ENCODE assay signal across 8 cellular contexts in the genomic region with DNA sequence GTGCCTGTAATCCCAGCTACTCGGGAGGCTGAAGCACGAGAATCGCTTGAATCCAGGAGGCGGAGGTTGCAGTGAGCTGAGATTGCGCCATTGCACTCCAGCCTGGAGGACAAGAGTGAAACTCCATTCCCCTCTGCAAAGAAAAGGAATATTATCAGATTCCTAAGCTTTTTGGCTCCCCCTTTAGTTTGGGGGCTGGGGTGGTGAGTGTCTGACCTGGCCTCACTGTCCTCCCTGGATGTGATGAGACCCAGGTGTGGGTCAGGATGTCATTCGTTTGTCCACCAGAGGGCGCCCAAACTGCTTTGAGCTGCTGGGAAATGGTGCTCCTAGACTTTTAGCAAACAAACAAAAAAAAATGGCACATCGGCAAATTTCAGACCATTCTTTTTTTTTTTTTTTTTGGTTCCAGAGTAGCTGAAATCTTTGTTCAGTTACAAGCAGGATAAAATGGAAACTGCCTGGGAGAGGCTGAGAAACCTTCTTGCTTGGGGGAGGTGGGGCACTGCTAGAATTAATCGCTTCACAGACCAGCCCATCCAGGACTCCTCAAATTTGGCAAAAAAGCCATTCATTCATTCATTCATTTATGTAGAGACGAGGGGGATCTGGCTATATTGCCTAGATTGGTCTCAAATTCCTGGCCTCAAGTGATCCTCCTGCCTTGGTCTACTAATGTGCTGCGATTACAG. TPM values are rescaled to one million over a fixed set of nuclear protein-coding genes. Genes with fewer than 3 reads are reported as not detected.
DNase-seq lines count a peak whose midpoint lies in the region; ATAC-seq and TF ChIP-seq lines count a peak whose summit lies in the region.

No MANE protein-coding gene starts in this region.

- H3K79me2 ChIP-seq in parathyroid adenoma = no peaks in the 10 kb centered on the region

- H3K9me3 ChIP-seq in parathyroid adenoma (ENCODE audit: control insufficient read depth, low read length) = no peaks in the 10 kb centered on the region
- H3K9me3 ChIP-seq in upper lobe of left lung = no peaks in the 10 kb centered on the region

- H3K36me3 ChIP-seq in parathyroid adenoma (ENCODE audit: control insufficient read depth, insufficient read depth, low read length) = no peaks in the 10 kb centered on the region
- peaks cover 39 to 92% (median 91%) of the 10 kb centered on the region in 4 donors for H3K36me3 ChIP-seq in upper lobe of left lung

- H3K4me1 ChIP-seq in parathyroid adenoma = peaks cover 2% of the 10 kb centered on the region
- peaks cover 5 to 19% (median 16%) of the 10 kb centered on the region in 4 donors for H3K4me1 ChIP-seq in upper lobe of left lung

- TF ChIP-seq POLR2A in upper lobe of left lung (IDR thresholded peaks at IDR 0.05) = no peak

- in situ Hi-C loops in Caki2 (cut with HindIII; ENCODE audit: low pct_unique_long_range_greater_than_20kb, low sequenced_read_pairs) = no loop called here

- DNase-seq in Caki2 (ENCODE audit: low read depth) = peak; percentile 63
- peak; percentile 58 for DNase-seq in HuH-7 (ENCODE audit: low spot score)
- DNase-seq in SK-N-DZ (ENCODE audit: low spot score) = peak; percentile 60
- DNase-seq in activated gamma-delta T cell treated with anti-CD3 and anti-CD28 coated beads, Interleukin-2, amount 50 U/mL, for 16 hours (ENCODE audit: low read depth) = peak; percentile 64
- peak; percentile 41 for DNase-seq in globus pallidus (ENCODE audit: low spot score)
- DNase-seq in upper lobe of left lung = peak in 1 of 2 donors; percentile 76

- H3K27me3 ChIP-seq in parathyroid adenoma (ENCODE audit: control insufficient read depth, insufficient read depth, low read length) = no peaks in the 10 kb centered on the region
- H3K27me3 ChIP-seq in upper lobe of left lung = no peaks in the 10 kb centered on the region

- no peak overlapping the region for H3K9ac ChIP-seq in parathyroid adenoma

- peak; percentile 79 to 80 for ATAC-seq in upper lobe of left lung (ENCODE audit: low FRiP score in 2 of 2)
- ATAC-seq in HG02623 (IDR thresholded peaks at IDR 0.05; ENCODE audit: unreplicated experiment) = no peak

- H2AFZ ChIP-seq in parathyroid adenoma = no peak overlapping the region

- H3K4me2 ChIP-seq in parathyroid adenoma (ENCODE audit: low read length) = peak overlapping the region; percentile 23

- H3K4me3 ChIP-seq in parathyroid adenoma (ENCODE audit: low read depth, low read length) (no peak overlapping the region), upper lobe of left lung (no peak overlapping the region)

- TF ChIP-seq CTCF in parathyroid adenoma (IDR thresholded peaks at IDR 0.05) (peak; percentile 86), upper lobe of left lung (IDR thresholded peaks at IDR 0.05) (peak; percentile 60 to 75 (median 72))

- TF ChIP-seq EP300 in upper lobe of left lung (IDR thresholded peaks at IDR 0.05) = no peak

- no peak overlapping the region for H3K27ac ChIP-seq in parathyroid adenoma
- peak overlapping the region in 2 of 4 donors; percentile 22 to 40 for H3K27ac ChIP-seq in upper lobe of left lung

- WGBS in upper lobe of left lung, 2 donors = 59 to 62% methylated on average over 11 of the region's 11 CpGs

RNA-seq across cellular contexts. Expression of a gene that starts 29.4 kb away (rescaled TPM):
- total RNA-seq in Caki2 (2014; rRNA removed; shearing (Covaris generic); ENCODE audit: low replicate concordance) = 159 and 194 TPM in 2 replicates
- polyA plus RNA-seq in SK-N-DZ (2014; cell fraction: cytosol; rRNA removed) = 120 and 144 TPM in 2 replicates
- polyA plus RNA-seq in SK-N-DZ (2014; cell fraction: nucleus; rRNA removed) = 99.3 and 99.7 TPM in 2 replicates
- total RNA-seq in upper lobe of left lung = 10 to 100 TPM in 1 of 6 donors, 1 to 10 TPM in 4, not detected in 1; 1.4 to 13.3 (median 2.1) TPM

RNA-seq across cellular contexts. Expression of a gene that starts 36.9 kb away (rescaled TPM):
- 43.3 and 54.3 TPM in 2 replicates for total RNA-seq in Caki2 (2014; rRNA removed; shearing (Covaris generic); ENCODE audit: low replicate concordance)
- polyA plus RNA-seq in SK-N-DZ (2014; cell fraction: cytosol; rRNA removed) = 23.7 and 27.5 TPM in 2 replicates
- 14.4 and 19.8 TPM in 2 replicates for polyA plus RNA-seq in SK-N-DZ (2014; cell fraction: nucleus; rRNA removed)
- total RNA-seq in upper lobe of left lung = 100 to 1,000 TPM; 204 to 493 (median 234) TPM

Comparison
In these comparisons a context has a peak if more than half of its experiments do, and no peak if none do; other contexts are left out.
1. RNA of a gene that starts 29.4 kb away (total RNA-seq): 159 to 194 TPM in Caki2; 1.4 to 13.3 TPM in upper lobe of left lung; every median in the first group is over 10 times any median in the second.